26 cellular contexts compared by ENCODE assay signal in genomic region chr3:54353547-54354339, GRCh38.
DNase-seq lines count a peak whose midpoint lies in the region; ATAC-seq and TF ChIP-seq lines count a peak whose summit lies in the region.
"Had no signal": no experiment of that assay in that cellular context is flagged by ENCODE, and none has a peak within 500 bp of the region (broad histone marks: within the 10 kb centered on the region; RNA-seq: fewer than 3 reads in every experiment).

No MANE protein-coding gene starts in this region.

- H3K4me1 ChIP-seq in SK-N-SH (ENCODE audit: control insufficient read depth in 1 of 2, insufficient read depth in 2 of 2, low read depth in 1 of 2, low read length in 1 of 2), result peaks cover 0 to 8% of the 10 kb centered on the region in 2 experiments; a peak in 2 of 4 replicates
- peaks cover 16% of the 10 kb centered on the region for H3K4me1 ChIP-seq in right cardiac atrium (ENCODE audit: control insufficient read depth, insufficient read depth, low read length)
- H3K4me1 ChIP-seq in thyroid gland, result peaks cover 54 to 63% of the 10 kb centered on the region in 2 donors
- H3K4me1 ChIP-seq: BE2C had no signal

- no peak overlapping the region for H3K4me3 Mint-ChIP-seq in activated CD4-positive, alpha-beta memory T cell treated with anti-CD3 and anti-CD28 coated beads, Interleukin-2, amount 10 ng/mL, durations not matched to agents 7 days and 5 days
- H3K4me3 Mint-ChIP-seq: activated B cell treated with CpG ODN at 0.5 μM for 24 hours; activated CD8-positive, alpha-beta T cell treated with anti-CD3 and anti-CD28 coated beads, Interleukin-2, amount 10 ng/mL, durations not matched to agents 7 days and 5 days; activated T-cell treated with anti-CD3 and anti-CD28 coated beads, Interleukin-2, amount 50 U/mL, for 24 hours; naive B cell had no signal

- no peak overlapping the region for H3K27ac Mint-ChIP-seq in activated CD4-positive, alpha-beta memory T cell treated with anti-CD3 and anti-CD28 coated beads, Interleukin-2, amount 10 ng/mL, durations not matched to agents 7 days and 5 days
- H3K27ac Mint-ChIP-seq: activated B cell treated with CpG ODN at 0.5 μM for 24 hours; activated CD8-positive, alpha-beta T cell treated with anti-CD3 and anti-CD28 coated beads, Interleukin-2, amount 10 ng/mL, durations not matched to agents 7 days and 5 days; activated T-cell treated with anti-CD3 and anti-CD28 coated beads, Interleukin-2, amount 50 U/mL, for 24 hours; naive B cell had no signal

- TF ChIP-seq CTCF in SK-N-SH (IDR thresholded peaks at IDR 0.05) (no peak), thyroid gland (IDR thresholded peaks at IDR 0.05) (peak in 1 of 6 experiments; percentile 19)

- DNase-seq in SK-N-SH (no peak), NCI-H2227 treated with DMSO at 0.1 percent for 48 hours (lab: John Stamatoyannopoulos, UW) (peak; percentile 35), right cardiac atrium (peak; percentile 30 to 74 (median 63)), thyroid gland (peak; percentile 38 to 60), NCI-H2029 (lab: John Stamatoyannopoulos, UW) (no peak)
- no peak for DNase-seq in activated CD4-positive, alpha-beta memory T cell treated with anti-CD3 and anti-CD28 coated beads, Interleukin-2, amount 10 ng/mL, durations not matched to agents 7 days and 5 days
- no peak for DNase-seq in activated CD4-positive, alpha-beta T cell treated with anti-CD3 and anti-CD28 coated beads, Interleukin-2, amount 50 U/mL, for 4 hours
- DNase-seq: activated B cell treated with CpG ODN at 0.5 μM for 24 hours; activated CD8-positive, alpha-beta T cell treated with anti-CD3 and anti-CD28 coated beads, Interleukin-2, amount 10 ng/mL, durations not matched to agents 7 days and 5 days; activated naive CD4-positive, alpha-beta T cell treated with Interleukin-2 at 50 U/mL for 16 hours; activated T-cell treated with anti-CD3 and anti-CD28 coated beads, Interleukin-2, amount 50 U/mL, for 24 hours; BE2C; cortex of kidney; EL; glutamatergic neuron; H7; kidney glomerular epithelial cell; mesenchymal stem cell; naive B cell; NCI-H187; NCI-H510A; stimulated activated CD8-positive, alpha-beta memory T cell treated with anti-CD3 and anti-CD28 coated beads, Interleukin-4, amount 100 ng/mL, for 48 hours; T-helper 9 cell; upper lobe of left lung had no signal

- peaks cover 6% of the 10 kb centered on the region for H3K9me3 Mint-ChIP-seq in activated CD4-positive, alpha-beta memory T cell treated with anti-CD3 and anti-CD28 coated beads, Interleukin-2, amount 10 ng/mL, durations not matched to agents 7 days and 5 days
- H3K9me3 Mint-ChIP-seq: activated B cell treated with CpG ODN at 0.5 μM for 24 hours; activated T-cell treated with anti-CD3 and anti-CD28 coated beads, Interleukin-2, amount 50 U/mL, for 24 hours; naive B cell had no signal

- no peaks in the 10 kb centered on the region for H3K36me3 Mint-ChIP-seq in activated CD4-positive, alpha-beta memory T cell treated with anti-CD3 and anti-CD28 coated beads, Interleukin-2, amount 10 ng/mL, durations not matched to agents 7 days and 5 days (ENCODE audit: low read depth)
- H3K36me3 Mint-ChIP-seq: naive B cell had no signal

- no peak overlapping the region for H3K4me2 ChIP-seq in SK-N-SH

- ATAC-seq in SK-N-SH treated with all-trans-retinoic acid at 6 μM for 48 hours, result no peak
- peak; percentile 48 to 69 for ATAC-seq in right cardiac atrium
- ATAC-seq: activated CD8-positive, alpha-beta T cell treated with anti-CD3 and anti-CD28 coated beads, Interleukin-2, amount 10 ng/mL, durations not matched to agents 7 days and 5 days; sciatic nerve had no signal

- H3K9me3 ChIP-seq in SK-N-SH (no peaks in the 10 kb centered on the region), right cardiac atrium (ENCODE audit: control insufficient read depth, low read length) (no peaks in the 10 kb centered on the region), thyroid gland (no peaks in the 10 kb centered on the region)
- H3K9me3 ChIP-seq: BE2C, upper lobe of left lung had no signal

- no peak for TF ChIP-seq RAD21 in SK-N-SH (IDR thresholded peaks at IDR 0.05; ENCODE audit: low read length)

- no peaks in the 10 kb centered on the region for H3K9me2 ChIP-seq in SK-N-SH

- H3F3A ChIP-seq in SK-N-SH (replicated peaks; ENCODE audit: insufficient read depth), result no peaks in the 10 kb centered on the region

- no peaks in the 10 kb centered on the region for H3K27me3 ChIP-seq in SK-N-SH (ENCODE audit: insufficient read depth)
- H3K27me3 ChIP-seq in right cardiac atrium (ENCODE audit: control insufficient read depth, insufficient read depth), result no peaks in the 10 kb centered on the region
- no peaks in the 10 kb centered on the region for H3K27me3 ChIP-seq in thyroid gland
- H3K27me3 ChIP-seq: BE2C, upper lobe of left lung had no signal

- no peak overlapping the region for H3K9ac ChIP-seq in SK-N-SH

- H3K36me3 ChIP-seq in SK-N-SH (replicated peaks in 1 of 2; ENCODE audit: control insufficient read depth in 1 of 2, insufficient read depth in 2 of 2, low read length in 1 of 2) (no peaks in the 10 kb centered on the region), thyroid gland (no peaks in the 10 kb centered on the region)
- H3K36me3 ChIP-seq: BE2C, upper lobe of left lung had no signal

- no peak overlapping the region for H3K27ac ChIP-seq in SK-N-SH (ENCODE audit: low read depth in 2 of 2, low read length in 1 of 2)
- H3K27ac ChIP-seq in right cardiac atrium (ENCODE audit: low read length), result peak overlapping the region; percentile 28
- peak overlapping the region; percentile 73 to 81 (median 74) for H3K27ac ChIP-seq in thyroid gland
- H3K27ac ChIP-seq: upper lobe of left lung had no signal

- TF ChIP-seq POLR2A in thyroid gland (IDR thresholded peaks at IDR 0.05), result peak in 1 of 2 donors; percentile 28

- H3K4me3 ChIP-seq in SK-N-SH (ENCODE audit: low read depth in 2 of 2, low read length in 1 of 2), result no peak overlapping the region
- no peak overlapping the region for H3K4me3 ChIP-seq in right cardiac atrium (ENCODE audit: low read length)
- H3K4me3 ChIP-seq in thyroid gland (replicated peaks in 1 of 3), result no peak overlapping the region
- H3K4me3 ChIP-seq: upper lobe of left lung had no signal

- no peaks in the 10 kb centered on the region for H3K4me1 Mint-ChIP-seq in activated CD4-positive, alpha-beta memory T cell treated with anti-CD3 and anti-CD28 coated beads, Interleukin-2, amount 10 ng/mL, durations not matched to agents 7 days and 5 days
- H3K4me1 Mint-ChIP-seq: activated B cell treated with CpG ODN at 0.5 μM for 24 hours, naive B cell had no signal

- intact Hi-C loops in right cardiac atrium (cut with DNase I), result no loop called here
- intact Hi-C loops in thyroid gland (cut with DNase I), result no loop called here

- H3K27me3 Mint-ChIP-seq in activated CD4-positive, alpha-beta memory T cell treated with anti-CD3 and anti-CD28 coated beads, Interleukin-2, amount 10 ng/mL, durations not matched to agents 7 days and 5 days, result no peaks in the 10 kb centered on the region
- H3K27me3 Mint-ChIP-seq: activated B cell treated with CpG ODN at 0.5 μM for 24 hours; activated T-cell treated with anti-CD3 and anti-CD28 coated beads, Interleukin-2, amount 50 U/mL, for 24 hours; naive B cell had no signal

- TF ChIP-seq EP300 in SK-N-SH (IDR thresholded peaks at IDR 0.05; ENCODE audit: borderline replicate concordance in 1 of 2, low read depth in 1 of 2, low read length in 1 of 2), result no peak

- CTCF ChIA-PET in SK-N-SH (lab: Yijun Ruan, JAX), result interaction anchor here (1.3 kb wide), 1 partner anchor 21 kb away, joined by 4 read pairs; no protein-coding TSS in a partner anchor
- CTCF ChIA-PET in activated CD4-positive, alpha-beta memory T cell treated with anti-CD3 and anti-CD28 coated beads, Interleukin-2, amount 10 ng/mL, durations not matched to agents 7 days and 5 days (lab: Charles Lee), result no interaction called here

- POLR2A ChIA-PET in SK-N-SH (lab: Yijun Ruan, JAX), result no interaction called here
- POLR2A ChIA-PET in activated CD4-positive, alpha-beta memory T cell treated with anti-CD3 and anti-CD28 coated beads, Interleukin-2, amount 10 ng/mL, durations not matched to agents 7 days and 5 days (lab: Charles Lee), result no interaction called here

- H4K20me1 ChIP-seq in SK-N-SH (ENCODE audit: insufficient read depth), result no peaks in the 10 kb centered on the region

- H2AFZ ChIP-seq in SK-N-SH (ENCODE audit: low read depth), result no peak overlapping the region

- 34% methylated on average over 10 of the region's 10 CpGs for WGBS in SK-N-SH (ENCODE audit: low lambda C conversion rate)
- WGBS in right cardiac atrium, result 26% methylated on average over 10 of the region's 10 CpGs
- 34 to 35% methylated on average over 10 of the region's 10 CpGs for WGBS in thyroid gland, 2 donors

- no peaks in the 10 kb centered on the region for H3K79me2 ChIP-seq in SK-N-SH (ENCODE audit: insufficient read depth)

TF ChIP-seq in SK-N-SH treated with all-trans-retinoic acid at 6 μM for 48 hours, 23 proteins besides CTCF, POLR2A, EP300 and RAD21:
- no peak for TF ChIP-seq CSDC2 (CRISPR knock-in tag; IDR thresholded peaks at IDR 0.05)
- TF ChIP-seq ZFP3 (CRISPR knock-in tag; IDR thresholded peaks at IDR 0.05), result no peak
- 0 out of 2 replicates have a peak, but pooled peaks have one; percentile 7 for TF ChIP-seq ISL1 (CRISPR knock-in tag; IDR thresholded peaks at IDR 0.05)
- TF ChIP-seq TCF4 (CRISPR knock-in tag; IDR thresholded peaks at IDR 0.05; ENCODE audit: borderline replicate concordance), result no peak
- no peak for TF ChIP-seq ZNF70 (CRISPR knock-in tag; IDR thresholded peaks at IDR 0.05)
- no peak for TF ChIP-seq ZNF565 (CRISPR knock-in tag; conservative IDR thresholded peaks at IDR 0.05; ENCODE audit: low read depth)
TF ChIP-seq in SK-N-SH treated with all-trans-retinoic acid at 6 μM for 48 hours: peak in this region for 1.

TF ChIP-seq in SK-N-SH, 30 proteins besides CTCF, POLR2A, EP300 and RAD21 (continues in another document):
- TF ChIP-seq SIN3A (IDR thresholded peaks at IDR 0.05; ENCODE audit: borderline replicate concordance, low read depth, low read length), result no peak
- no peak for TF ChIP-seq FOXJ3 (CRISPR knock-in tag; IDR thresholded peaks at IDR 0.05)
- no peak for TF ChIP-seq MXI1 (IDR thresholded peaks at IDR 0.05; ENCODE audit: low read depth, low read length)
- no peak for TF ChIP-seq YY1 (IDR thresholded peaks at IDR 0.05; ENCODE audit: low read depth)
- TF ChIP-seq TAF1 (IDR thresholded peaks at IDR 0.05; ENCODE audit: borderline replicate concordance, low read depth, low read length), result no peak
- TF ChIP-seq MEF2A (IDR thresholded peaks at IDR 0.05; ENCODE audit: borderline replicate concordance, low read depth), result no peak
- no peak for TF ChIP-seq PBX3 (IDR thresholded peaks at IDR 0.05)
- TF ChIP-seq NFIC (IDR thresholded peaks at IDR 0.05; ENCODE audit: borderline replicate concordance), result no peak

Comparison
In these comparisons a context has a peak if more than half of its experiments do, and no peak if none do; other contexts are left out.
1. DNase-seq: peak in NCI-H2227 treated with DMSO at 0.1 percent for 48 hours (single experiment), right cardiac atrium (3 of 3) and thyroid gland (2 of 2); none in SK-N-SH (single experiment), activated CD4-positive, alpha-beta memory T cell treated with anti-CD3 and anti-CD28 coated beads, Interleukin-2, amount 10 ng/mL, durations not matched to agents 7 days and 5 days (single experiment), NCI-H2029 (single experiment) and activated CD4-positive, alpha-beta T cell treated with anti-CD3 and anti-CD28 coated beads, Interleukin-2, amount 50 U/mL, for 4 hours (0 of 2).
2. H3K27ac ChIP-seq: peak in right cardiac atrium (single experiment) and thyroid gland (3 of 3); none in SK-N-SH (0 of 2).